ENCODE assay signal across 10 cellular contexts in the genomic region with DNA sequence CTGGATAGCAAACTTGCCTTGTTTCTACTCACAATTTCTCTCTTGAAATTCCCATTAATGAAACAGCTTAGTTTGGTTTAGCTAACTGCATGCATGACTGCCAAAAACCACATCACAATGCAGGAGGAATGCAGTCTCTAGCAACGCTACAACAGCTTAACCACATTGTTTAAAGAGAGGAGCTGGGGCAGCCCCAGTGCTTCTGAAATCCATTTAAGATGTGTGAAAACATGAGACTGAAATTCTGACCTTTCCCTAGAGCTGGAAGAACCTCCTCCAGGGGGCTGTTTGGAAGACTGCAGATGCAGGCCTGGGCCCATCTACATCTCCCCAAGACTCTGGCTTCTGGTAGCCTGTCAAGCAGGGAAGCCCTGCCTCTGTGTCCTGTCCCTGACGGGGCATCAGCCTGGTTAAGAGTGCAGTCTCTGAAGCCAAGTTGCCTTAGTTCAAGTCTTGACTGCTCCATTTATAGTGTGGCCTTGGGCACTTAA.
DNase-seq lines count a peak whose midpoint lies in the region; ATAC-seq and TF ChIP-seq lines count a peak whose summit lies in the region.
"Had no signal": no experiment of that assay in that cellular context is flagged by ENCODE, and none has a peak within 500 bp of the region (broad histone marks: within the 10 kb centered on the region; RNA-seq: fewer than 3 reads in every experiment).

No MANE protein-coding gene starts in this region.

- DNase-seq in DMS53 (lab: John Stamatoyannopoulos, UW) (peak; percentile 50), DMS53 treated with DMSO at 0.1 percent for 48 hours (lab: John Stamatoyannopoulos, UW; ENCODE audit: unreplicated experiment) (no peak), NCI-H226 (peak; percentile 75), fibroblast of pulmonary artery (ENCODE audit: low read depth) (peak; percentile 93), colonic mucosa (no peak)
- peak; percentile 20 for DNase-seq in stimulated activated naive B cell treated with anti-CD40 and anti-IgM and Interleukin-4, amounts not matched to agents 10 μg/mL and 1 μg/mL and 100 μg/mL, for 72 hours
- no peak for DNase-seq in effector memory CD4-positive, alpha-beta T cell
- DNase-seq in central memory CD4-positive, alpha-beta T cell: no peak
- DNase-seq: GOT3, NCI-H2081 treated with DMSO at 0.1 percent for 48 hours had no signal

- H3K27me3 ChIP-seq in colonic mucosa: no peaks in the 10 kb centered on the region
- no peaks in the 10 kb centered on the region for H3K27me3 ChIP-seq in effector memory CD4-positive, alpha-beta T cell (replicated peaks; ENCODE audit: control insufficient read depth, insufficient read depth, low read length, poor library complexity, severe bottlenecking)

- H3K4me1 Mint-ChIP-seq in stimulated activated naive B cell treated with anti-CD40 and anti-IgM and Interleukin-4, amounts not matched to agents 10 μg/mL and 1 μg/mL and 100 μg/mL, for 72 hours: peaks cover 21 to 37% of the 10 kb centered on the region in 2 donors

- intact Hi-C loops in colonic mucosa (cut with DNase I): no loop called here

- H3K9me3 ChIP-seq in colonic mucosa: no peaks in the 10 kb centered on the region
- no peaks in the 10 kb centered on the region for H3K9me3 ChIP-seq in effector memory CD4-positive, alpha-beta T cell (ENCODE audit: control insufficient read depth, low read length)

- H3K9ac ChIP-seq in colonic mucosa (ENCODE audit: low read depth in 2 of 2, low read length in 2 of 2): no peak overlapping the region

- no peaks in the 10 kb centered on the region for H3K4me1 ChIP-seq in colonic mucosa
- H3K4me1 ChIP-seq in effector memory CD4-positive, alpha-beta T cell (ENCODE audit: control insufficient read depth, insufficient read depth, low read length, poor library complexity, severe bottlenecking): no peaks in the 10 kb centered on the region

- peaks cover 5% of the 10 kb centered on the region in 2 donors for H3K36me3 Mint-ChIP-seq in stimulated activated naive B cell treated with anti-CD40 and anti-IgM and Interleukin-4, amounts not matched to agents 10 μg/mL and 1 μg/mL and 100 μg/mL, for 72 hours

- peaks cover 11 to 20% of the 10 kb centered on the region in 2 donors for H3K27me3 Mint-ChIP-seq in stimulated activated naive B cell treated with anti-CD40 and anti-IgM and Interleukin-4, amounts not matched to agents 10 μg/mL and 1 μg/mL and 100 μg/mL, for 72 hours

- TF ChIP-seq CTCF in fibroblast of pulmonary artery (IDR thresholded peaks at IDR 0.05; ENCODE audit: low read length, missing control alignments): no peak
- no peak for TF ChIP-seq CTCF in colonic mucosa (IDR thresholded peaks at IDR 0.05)

- peaks cover 9 to 10% of the 10 kb centered on the region in 2 donors for H3K9me3 Mint-ChIP-seq in stimulated activated naive B cell treated with anti-CD40 and anti-IgM and Interleukin-4, amounts not matched to agents 10 μg/mL and 1 μg/mL and 100 μg/mL, for 72 hours

- H3K27ac Mint-ChIP-seq in stimulated activated naive B cell treated with anti-CD40 and anti-IgM and Interleukin-4, amounts not matched to agents 10 μg/mL and 1 μg/mL and 100 μg/mL, for 72 hours: no peak overlapping the region

- peak; percentile 86 to 87 for ATAC-seq in stimulated activated naive B cell treated with anti-CD40 and anti-IgM and Interleukin-4, amounts not matched to agents 10 μg/mL and 1 μg/mL and 100 μg/mL, for 72 hours (replicated peaks)

- H3K27ac ChIP-seq in colonic mucosa: no peak overlapping the region
- no peak overlapping the region for H3K27ac ChIP-seq in effector memory CD4-positive, alpha-beta T cell (ENCODE audit: insufficient read depth, low read length, poor library complexity, severe bottlenecking)

- no peaks in the 10 kb centered on the region for H3K36me3 ChIP-seq in colonic mucosa
- H3K36me3 ChIP-seq in effector memory CD4-positive, alpha-beta T cell (ENCODE audit: control insufficient read depth, insufficient read depth, low read length): no peaks in the 10 kb centered on the region

- no peak overlapping the region for H3K4me3 Mint-ChIP-seq in stimulated activated naive B cell treated with anti-CD40 and anti-IgM and Interleukin-4, amounts not matched to agents 10 μg/mL and 1 μg/mL and 100 μg/mL, for 72 hours

- H3K4me3 ChIP-seq in fibroblast of pulmonary artery (replicated peaks; ENCODE audit: low read depth, low read length): no peak overlapping the region
- H3K4me3 ChIP-seq in colonic mucosa: no peak overlapping the region
- H3K4me3 ChIP-seq in effector memory CD4-positive, alpha-beta T cell (ENCODE audit: insufficient read depth, low read depth, low read length, poor library complexity, severe bottlenecking): no peak overlapping the region

Comparison
In these comparisons a context has a peak if more than half of its experiments do, and no peak if none do; other contexts are left out.
1. DNase-seq: peak in DMS53 (single experiment), NCI-H226 (single experiment), fibroblast of pulmonary artery (single experiment) and stimulated activated naive B cell treated with anti-CD40 and anti-IgM and Interleukin-4, amounts not matched to agents 10 μg/mL and 1 μg/mL and 100 μg/mL, for 72 hours (single experiment); none in DMS53 treated with DMSO at 0.1 percent for 48 hours (single experiment), colonic mucosa (single experiment), effector memory CD4-positive, alpha-beta T cell (0 of 3) and central memory CD4-positive, alpha-beta T cell (single experiment).